Comparison of ENCODE assay signal across 9 cellular contexts in the genomic region with DNA sequence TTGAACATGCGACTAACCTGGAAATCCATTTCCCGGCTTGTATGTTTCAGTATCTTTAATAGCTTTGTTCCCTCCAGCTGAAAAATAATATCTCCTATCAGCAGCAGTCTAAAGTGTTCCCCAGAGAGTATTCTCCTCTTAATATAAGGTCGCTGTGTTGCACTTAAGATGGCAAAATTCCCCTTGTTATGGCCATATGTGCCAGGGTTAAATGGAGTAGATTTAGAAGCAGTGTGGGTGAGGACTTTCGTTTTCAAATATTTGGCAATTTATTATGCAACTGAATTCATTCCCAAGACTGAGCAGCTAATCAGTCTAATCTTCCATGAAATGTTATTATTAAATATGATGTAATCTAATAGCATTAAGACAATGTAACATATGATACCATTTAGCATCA. TPM values are rescaled to one million over a fixed set of nuclear protein-coding genes. Genes with fewer than 3 reads are reported as not detected.
A peak's percentile ranks its signal among the peaks of the same experiment; 100 is the strongest.
DNase-seq lines count a peak whose midpoint lies in the region; ATAC-seq and TF ChIP-seq lines count a peak whose summit lies in the region.
"Had no signal": no experiment of that assay in that cellular context is flagged by ENCODE, and none has a peak within 500 bp of the region (broad histone marks: within the 10 kb centered on the region; RNA-seq: fewer than 3 reads in every experiment).

No MANE protein-coding gene starts in this region.

- H3K9ac ChIP-seq in GM23248: no peak overlapping the region

- no peaks in the 10 kb centered on the region for H3K9me2 ChIP-seq in GM23248 (ENCODE audit: insufficient read depth)

- H4K20me1 ChIP-seq in GM23248 (ENCODE audit: insufficient read depth): no peaks in the 10 kb centered on the region

- in situ Hi-C loops in GM23248 (cut with MboI): loop anchor here (25.0 kb wide), 1 partner anchor 1014 kb away; no protein-coding TSS in a partner anchor

- peak overlapping the region; percentile 49 for H3K4me3 Mint-ChIP-seq in activated naive CD8-positive, alpha-beta T cell treated with anti-CD3 and anti-CD28 coated beads, Interleukin-2, amount 50 U/mL, for 24 hours

- H3K36me3 ChIP-seq in GM23248 (ENCODE audit: low read depth): no peaks in the 10 kb centered on the region

- no peak for DNase-seq in activated naive CD8-positive, alpha-beta T cell treated with anti-CD3 and anti-CD28 coated beads, Interleukin-2, amount 50 U/mL, for 24 hours
- DNase-seq in erythroblast (lab: John Stamatoyannopoulos, UW) (no peak), GM23248 (no peak), NCI-H1436 (lab: John Stamatoyannopoulos, UW) (no peak)
- DNase-seq: IMR-90, substantia nigra had no signal

- H2AFZ ChIP-seq in GM23248: no peak overlapping the region

- no peaks in the 10 kb centered on the region for H3K27me3 Mint-ChIP-seq in activated naive CD8-positive, alpha-beta T cell treated with anti-CD3 and anti-CD28 coated beads, Interleukin-2, amount 50 U/mL, for 24 hours

- H3K27me3 ChIP-seq in GM23248 (replicated peaks; ENCODE audit: insufficient read depth): no peaks in the 10 kb centered on the region; the same call in 1 of the 2 replicates

- no peak for TF ChIP-seq POLR2A in erythroblast (IDR thresholded peaks at IDR 0.05; ENCODE audit: low read length)

- no peaks in the 10 kb centered on the region for H3K4me1 ChIP-seq in GM23248 (ENCODE audit: insufficient read depth)

- H3K79me2 ChIP-seq in GM23248 (ENCODE audit: insufficient read depth): no peaks in the 10 kb centered on the region

- peaks cover 95% of the 10 kb centered on the region for H3K4me1 Mint-ChIP-seq in activated naive CD8-positive, alpha-beta T cell treated with anti-CD3 and anti-CD28 coated beads, Interleukin-2, amount 50 U/mL, for 24 hours

- H3K4me3 ChIP-seq in GM23248: no peak overlapping the region

- 1% methylated on average over 4 of the region's 4 CpGs for WGBS in GM23248 (ENCODE audit: low coverage in 1 of 2, low lambda C conversion rate in 2 of 2, missing lambda C conversion rate in 2 of 2), 2 experiments

- no peaks in the 10 kb centered on the region for H3F3A ChIP-seq in GM23248 (ENCODE audit: insufficient read depth)

- no peak overlapping the region for H3K4me2 ChIP-seq in GM23248 (ENCODE audit: unreplicated experiment)

- H3K9me3 ChIP-seq in GM23248 (ENCODE audit: low read depth): no peaks in the 10 kb centered on the region

- H3K9me3 Mint-ChIP-seq in activated naive CD8-positive, alpha-beta T cell treated with anti-CD3 and anti-CD28 coated beads, Interleukin-2, amount 50 U/mL, for 24 hours: no peaks in the 10 kb centered on the region

- no peak overlapping the region for H3K27ac ChIP-seq in GM23248

- ATAC-seq in GM18861 (IDR thresholded peaks at IDR 0.05; ENCODE audit: unreplicated experiment): peak; percentile 20
- peak; percentile 25 for ATAC-seq in GM21515 (IDR thresholded peaks at IDR 0.05; ENCODE audit: unreplicated experiment)
- ATAC-seq in HG03432 (IDR thresholded peaks at IDR 0.05; ENCODE audit: unreplicated experiment): peak; percentile 18
- peak; percentile 6 for ATAC-seq in activated naive CD8-positive, alpha-beta T cell treated with anti-CD3 and anti-CD28 coated beads, Interleukin-2, amount 50 U/mL, for 24 hours

- peak overlapping the region; percentile 98 for H3K27ac Mint-ChIP-seq in activated naive CD8-positive, alpha-beta T cell treated with anti-CD3 and anti-CD28 coated beads, Interleukin-2, amount 50 U/mL, for 24 hours

- no peaks in the 10 kb centered on the region for H3K36me3 Mint-ChIP-seq in activated naive CD8-positive, alpha-beta T cell treated with anti-CD3 and anti-CD28 coated beads, Interleukin-2, amount 50 U/mL, for 24 hours (ENCODE audit: low read depth)

RNA-seq across cellular contexts. Expression of gene ZPBP, which starts 54.9 kb away (rescaled TPM):
- not detected in 2 replicates for total RNA-seq in GM23248 (2014; rRNA removed; shearing (Covaris generic))
- not detected in 2 replicates for polyA plus RNA-seq in GM23248 (2016; fragmentation: Nextera tagmentation; extraction: Ambion mirVana)
- total RNA-seq: IMR-90 had no signal
- polyA plus RNA-seq: IMR-90 had no signal
